In the genomic region with DNA sequence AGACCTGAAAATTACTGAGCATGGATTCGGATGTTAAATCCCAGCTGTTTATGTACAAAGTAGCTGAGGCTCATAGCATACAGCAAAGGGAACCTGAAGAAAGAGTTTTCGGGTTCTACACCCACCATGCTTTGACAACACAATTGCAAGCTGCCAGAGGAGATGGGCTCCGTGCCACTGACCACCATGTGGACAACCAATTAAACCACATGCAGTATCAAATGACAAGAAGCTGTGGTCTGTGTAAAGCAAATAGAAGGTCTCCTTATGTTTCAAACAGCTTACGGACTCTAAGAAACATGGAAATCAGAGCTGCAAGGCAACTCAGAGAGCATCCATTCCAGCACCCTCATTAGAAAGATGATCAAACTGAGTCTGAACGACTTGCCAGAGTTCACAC, we compare ENCODE assay signal across 25 cellular contexts. TPM values are rescaled to one million over a fixed set of nuclear protein-coding genes. Genes with fewer than 3 reads are reported as not detected.
DNase-seq lines count a peak whose midpoint lies in the region; ATAC-seq and TF ChIP-seq lines count a peak whose summit lies in the region.
"Had no signal": no experiment of that assay in that cellular context is flagged by ENCODE, and none has a peak within 500 bp of the region (broad histone marks: within the 10 kb centered on the region; RNA-seq: fewer than 3 reads in every experiment).

No MANE protein-coding gene starts in this region.

- peak overlapping the region; percentile 72 for H2AFZ ChIP-seq in neural progenitor cell (replicated peaks)
- H2AFZ ChIP-seq: PC-9 had no signal

- H4K20me1 ChIP-seq in neural progenitor cell (ENCODE audit: low read depth) = no peaks in the 10 kb centered on the region

- TF ChIP-seq CTCF in neural progenitor cell (IDR thresholded peaks at IDR 0.05) = no peak

- H3K9ac ChIP-seq in neural progenitor cell = no peak overlapping the region
- H3K9ac ChIP-seq: KMS-11 had no signal

- H3K4me1 Mint-ChIP-seq in neural progenitor cell = peaks cover 8% of the 10 kb centered on the region
- H3K4me1 Mint-ChIP-seq: B cell; CD8-positive, alpha-beta memory T cell had no signal

- peaks cover 6% of the 10 kb centered on the region for H3K36me3 ChIP-seq in neural progenitor cell
- H3K36me3 ChIP-seq: SJSA1 had no signal

- H3K4me2 ChIP-seq in neural progenitor cell = no peak overlapping the region
- H3K4me2 ChIP-seq: KMS-11, PC-9 had no signal

- peaks cover 19% of the 10 kb centered on the region for H3K79me2 ChIP-seq in neural progenitor cell (ENCODE audit: low read depth)

- H3K27me3 Mint-ChIP-seq in neural progenitor cell (ENCODE audit: insufficient read depth, low read depth) = no peaks in the 10 kb centered on the region
- H3K27me3 Mint-ChIP-seq: B cell; CD8-positive, alpha-beta memory T cell; IgD-negative memory B cell had no signal

- H3K27ac Mint-ChIP-seq in neural progenitor cell = no peak overlapping the region
- H3K27ac Mint-ChIP-seq: B cell; CD8-positive, alpha-beta memory T cell; IgD-negative memory B cell had no signal

- no peaks in the 10 kb centered on the region for H3K27me3 ChIP-seq in neural progenitor cell
- H3K27me3 ChIP-seq: SJSA1 had no signal

- H3K36me3 Mint-ChIP-seq in neural progenitor cell = peaks cover 5% of the 10 kb centered on the region
- H3K36me3 Mint-ChIP-seq: CD8-positive, alpha-beta memory T cell had no signal

- peaks cover 39% of the 10 kb centered on the region for H3K4me1 ChIP-seq in neural progenitor cell
- H3K4me1 ChIP-seq: SJSA1 had no signal

- ATAC-seq in HG03095 (IDR thresholded peaks at IDR 0.05; ENCODE audit: unreplicated experiment) (no peak), HG03460 (IDR thresholded peaks at IDR 0.05; ENCODE audit: unreplicated experiment) (no peak)
- ATAC-seq: GM12878, Right ventricle myocardium inferior had no signal

- peak; percentile 15 for DNase-seq in NCI-H2029 (lab: John Stamatoyannopoulos, UW)
- DNase-seq in NCI-H2029 treated with DMSO at 0.1 percent for 48 hours (lab: John Stamatoyannopoulos, UW) = no peak
- peak; percentile 56 for DNase-seq in NCI-H69 (lab: John Stamatoyannopoulos, UW)
- DNase-seq in astrocyte of the hippocampus (ENCODE audit: low read depth, low spot score) = peak; percentile 5
- no peak for DNase-seq in neural progenitor cell (ENCODE audit: low spot score)
- DNase-seq in cerebellar nuclear complex (lab: John Stamatoyannopoulos, UW) = no peak
- DNase-seq: CD8-positive, alpha-beta memory T cell; GDM1; H7; MM.1S; NCI-H2171 treated with DMSO at 0.1 percent for 48 hours; NCI-H345; NCI-H510A treated with DMSO at 0.1 percent for 48 hours; NCI-H748 treated with DMSO at 0.1 percent for 48 hours; PC-9 had no signal

- peaks cover 14% of the 10 kb centered on the region for H3F3A ChIP-seq in neural progenitor cell (ENCODE audit: low read depth)

- H3K9me3 ChIP-seq in neural progenitor cell (ENCODE audit: low read depth) = no peaks in the 10 kb centered on the region
- H3K9me3 ChIP-seq: SJSA1 had no signal

- no peak overlapping the region for H3K4me3 ChIP-seq in neural progenitor cell
- H3K4me3 ChIP-seq: GM12878, PC-9, SJSA1 had no signal

- H3K9me3 Mint-ChIP-seq in neural progenitor cell = no peaks in the 10 kb centered on the region

- no peak overlapping the region for H3K4me3 Mint-ChIP-seq in neural progenitor cell
- H3K4me3 Mint-ChIP-seq: B cell; CD8-positive, alpha-beta memory T cell; IgD-negative memory B cell had no signal

- H3K27ac ChIP-seq in neural progenitor cell = no peak overlapping the region
- H3K27ac ChIP-seq: 22Rv1, C4-2B, KMS-11, PC-9, SJSA1 had no signal

RNA-seq across cellular contexts. Expression of gene GABRB3, which starts 12.9 kb away (rescaled TPM):
- total RNA-seq in neural progenitor cell (ENCODE audit: low replicate concordance) = 8.8 and 11.1 TPM in 2 replicates
- total RNA-seq: B cell; CD8-positive, alpha-beta memory T cell; SJSA1 had no signal

Comparison
In these comparisons a context has a peak if more than half of its experiments do, and no peak if none do; other contexts are left out.
1. DNase-seq: peak in NCI-H2029 (single experiment), NCI-H69 (single experiment) and astrocyte of the hippocampus (single experiment); none in NCI-H2029 treated with DMSO at 0.1 percent for 48 hours (single experiment), neural progenitor cell (single experiment) and cerebellar nuclear complex (0 of 2).